In genomic region chr17:28725166-28725659, GRCh38 we compare ENCODE assay signal across 8 cellular contexts. TPM values are rescaled to one million over a fixed set of nuclear protein-coding genes. Genes with fewer than 3 reads are reported as not detected.
DNase-seq lines count a peak whose midpoint lies in the region; ATAC-seq and TF ChIP-seq lines count a peak whose summit lies in the region.

No MANE protein-coding gene starts in this region.

- intact Hi-C loops in left colon (cut with DNase I, micrococcal nuclease) = no loop called here

- H3K36me3 Mint-ChIP-seq in activated naive CD8-positive, alpha-beta T cell treated with anti-CD3 and anti-CD28 coated beads, Interleukin-2, amount 10 ng/mL, durations not matched to agents 7 days and 5 days = peaks cover 28% of the 10 kb centered on the region

- ATAC-seq in activated naive CD8-positive, alpha-beta T cell treated with anti-CD3 and anti-CD28 coated beads, Interleukin-2, amount 10 ng/mL, durations not matched to agents 7 days and 5 days (ENCODE audit: low read depth) = no peak
- ATAC-seq in left colon = no peak

- peaks cover 50% of the 10 kb centered on the region for H3K4me1 Mint-ChIP-seq in activated naive CD8-positive, alpha-beta T cell treated with anti-CD3 and anti-CD28 coated beads, Interleukin-2, amount 10 ng/mL, durations not matched to agents 7 days and 5 days

- no peak for TF ChIP-seq CTCF in suprapubic skin (IDR thresholded peaks at IDR 0.05)
- TF ChIP-seq CTCF in GM13977 (IDR thresholded peaks at IDR 0.05; ENCODE audit: extremely low read depth, insufficient read depth, missing control alignments) = no peak

- peak overlapping the region; percentile 89 for H3K4me3 ChIP-seq in suprapubic skin

- in situ Hi-C loops in GM13977 (cut with MboI; ENCODE audit: low pct_unique_long_range_greater_than_20kb, low sequenced_read_pairs, unreplicated experiment) = no loop called here

- no peaks in the 10 kb centered on the region for H3K27me3 ChIP-seq in suprapubic skin

- H3K27ac ChIP-seq in suprapubic skin = peak overlapping the region; percentile 99

- no peaks in the 10 kb centered on the region for H3K27me3 Mint-ChIP-seq in activated naive CD8-positive, alpha-beta T cell treated with anti-CD3 and anti-CD28 coated beads, Interleukin-2, amount 10 ng/mL, durations not matched to agents 7 days and 5 days

- DNase-seq in activated CD8-positive, alpha-beta memory T cell treated with anti-CD3 and anti-CD28 coated beads, Interleukin-2, amount 50 U/mL, for 48 hours = peak; percentile 79
- DNase-seq in activated CD8-positive, alpha-beta memory T cell treated with anti-CD3 and anti-CD28 coated beads, Interleukin-2, amount 50 U/mL, for 4 hours = no peak
- DNase-seq in NCI-H2171 treated with DMSO at 0.1 percent for 48 hours (lab: John Stamatoyannopoulos, UW) = peak; percentile 61
- no peak for DNase-seq in activated naive CD8-positive, alpha-beta T cell treated with anti-CD3 and anti-CD28 coated beads, Interleukin-2, amount 10 ng/mL, durations not matched to agents 7 days and 5 days
- DNase-seq in iris pigment epithelial cell (ENCODE audit: low read depth) = peak; percentile 82
- no peak for DNase-seq in suprapubic skin (ENCODE audit: low spot score in 2 of 2)
- DNase-seq in GM13977 (ENCODE audit: low spot score) = no peak
- no peak for DNase-seq in left colon

- peaks cover 87% of the 10 kb centered on the region for H3K4me1 ChIP-seq in suprapubic skin

- 38% methylated on average over 16 of the region's 20 CpGs for WGBS in suprapubic skin

- H3K27ac Mint-ChIP-seq in activated naive CD8-positive, alpha-beta T cell treated with anti-CD3 and anti-CD28 coated beads, Interleukin-2, amount 10 ng/mL, durations not matched to agents 7 days and 5 days = peak overlapping the region; percentile 93

- peaks cover 35% of the 10 kb centered on the region for H3K36me3 ChIP-seq in suprapubic skin

- POLR2A ChIA-PET in activated naive CD8-positive, alpha-beta T cell treated with anti-CD3 and anti-CD28 coated beads, Interleukin-2, amount 10 ng/mL, durations not matched to agents 7 days and 5 days (lab: Charles Lee) = interaction anchor here (0.5 to 6.3 kb wide), 5 partner anchors 14 to 227 kb away, joined by 4 to 266 read pairs (median 36); partner anchors contain the start of genes PHF12, PROCA1 and TRAF4

- TF ChIP-seq POLR2A in suprapubic skin (IDR thresholded peaks at IDR 0.05) = no peak

- no peaks in the 10 kb centered on the region for H3K9me3 Mint-ChIP-seq in activated naive CD8-positive, alpha-beta T cell treated with anti-CD3 and anti-CD28 coated beads, Interleukin-2, amount 10 ng/mL, durations not matched to agents 7 days and 5 days

- TF ChIP-seq EP300 in suprapubic skin (IDR thresholded peaks at IDR 0.05) = no peak

- H3K9me3 ChIP-seq in suprapubic skin = no peaks in the 10 kb centered on the region

- peak overlapping the region; percentile 92 for H3K4me3 Mint-ChIP-seq in activated naive CD8-positive, alpha-beta T cell treated with anti-CD3 and anti-CD28 coated beads, Interleukin-2, amount 10 ng/mL, durations not matched to agents 7 days and 5 days

RNA-seq across cellular contexts. Expression of gene TLCD1, which starts 0.8 kb away (rescaled TPM):
- 1 to 10 TPM; 1.6 to 2.2 TPM for total RNA-seq in activated naive CD8-positive, alpha-beta T cell treated with anti-CD3 and anti-CD28 coated beads, Interleukin-2, amount 10 ng/mL, durations not matched to agents 7 days and 5 days
- total RNA-seq in suprapubic skin (10 to 100 TPM in 3 of 4 donors, 1 to 10 TPM in 1; 6.9 to 25.0 (median 17.0) TPM), left colon (10 to 100 TPM in 1 of 2 donors, 1 to 10 TPM in 1; 7.1 to 12.8 TPM)

RNA-seq across cellular contexts. Expression of gene NEK8, which starts 3.4 kb away (rescaled TPM):
- total RNA-seq in activated naive CD8-positive, alpha-beta T cell treated with anti-CD3 and anti-CD28 coated beads, Interleukin-2, amount 10 ng/mL, durations not matched to agents 7 days and 5 days = 1 to 10 TPM; 7.1 to 8.9 TPM
- 1 to 10 TPM; 1.9 to 8.1 (median 6.0) TPM for total RNA-seq in suprapubic skin
- 1 to 10 TPM; 5.6 to 5.7 TPM for total RNA-seq in left colon

RNA-seq across cellular contexts. Expression of gene RPL23A, which starts 5.4 kb away (rescaled TPM):
- 1,000 to 10,000 TPM; 2,286 to 2,290 TPM for total RNA-seq in activated naive CD8-positive, alpha-beta T cell treated with anti-CD3 and anti-CD28 coated beads, Interleukin-2, amount 10 ng/mL, durations not matched to agents 7 days and 5 days
- total RNA-seq in suprapubic skin = 100 to 1,000 TPM; 528 to 947 (median 789) TPM
- 1,000 to 10,000 TPM; 1,131 to 1,234 TPM for total RNA-seq in left colon

RNA-seq across cellular contexts. Expression of gene RAB34, which starts 7.5 kb away (rescaled TPM):
- total RNA-seq in activated naive CD8-positive, alpha-beta T cell treated with anti-CD3 and anti-CD28 coated beads, Interleukin-2, amount 10 ng/mL, durations not matched to agents 7 days and 5 days = 1 to 10 TPM; 7.3 to 8.2 TPM
- 10 to 100 TPM; 60.7 to 96.1 (median 77.6) TPM for total RNA-seq in suprapubic skin
- 10 to 100 TPM in 1 of 2 donors, 1 to 10 TPM in 1; 6.9 to 17.4 TPM for total RNA-seq in left colon

RNA-seq across cellular contexts. Expression of gene PROCA1, which starts 13.5 kb away (rescaled TPM):
- total RNA-seq in activated naive CD8-positive, alpha-beta T cell treated with anti-CD3 and anti-CD28 coated beads, Interleukin-2, amount 10 ng/mL, durations not matched to agents 7 days and 5 days = 10 to 100 TPM; 12.0 to 12.1 TPM
- total RNA-seq in suprapubic skin = 1 to 10 TPM in 1 of 4 donors, under 1 TPM in 1, not detected in 2; 0.36 to 6.2 TPM
- 1 to 10 TPM; 1.4 to 1.8 TPM for total RNA-seq in left colon

Comparison
In these comparisons a context has a peak if more than half of its experiments do, and no peak if none do; other contexts are left out.
1. DNase-seq: peak in activated CD8-positive, alpha-beta memory T cell treated with anti-CD3 and anti-CD28 coated beads, Interleukin-2, amount 50 U/mL, for 48 hours (single experiment), NCI-H2171 treated with DMSO at 0.1 percent for 48 hours (single experiment) and iris pigment epithelial cell (single experiment); none in activated CD8-positive, alpha-beta memory T cell treated with anti-CD3 and anti-CD28 coated beads, Interleukin-2, amount 50 U/mL, for 4 hours (single experiment), activated naive CD8-positive, alpha-beta T cell treated with anti-CD3 and anti-CD28 coated beads, Interleukin-2, amount 10 ng/mL, durations not matched to agents 7 days and 5 days (single experiment), suprapubic skin (0 of 2), GM13977 (single experiment) and left colon (0 of 2).